ENCODE assay signal across 1 cellular context in genomic region chr9:37239921-37240320, GRCh38.
TF ChIP-seq lines count a peak whose summit lies in the region.

No MANE protein-coding gene starts in this region.

TF ChIP-seq in GM23338, 12 proteins besides CTCF, POLR2A, EP300 and RAD21:
- TF ChIP-seq, protein P1, sequence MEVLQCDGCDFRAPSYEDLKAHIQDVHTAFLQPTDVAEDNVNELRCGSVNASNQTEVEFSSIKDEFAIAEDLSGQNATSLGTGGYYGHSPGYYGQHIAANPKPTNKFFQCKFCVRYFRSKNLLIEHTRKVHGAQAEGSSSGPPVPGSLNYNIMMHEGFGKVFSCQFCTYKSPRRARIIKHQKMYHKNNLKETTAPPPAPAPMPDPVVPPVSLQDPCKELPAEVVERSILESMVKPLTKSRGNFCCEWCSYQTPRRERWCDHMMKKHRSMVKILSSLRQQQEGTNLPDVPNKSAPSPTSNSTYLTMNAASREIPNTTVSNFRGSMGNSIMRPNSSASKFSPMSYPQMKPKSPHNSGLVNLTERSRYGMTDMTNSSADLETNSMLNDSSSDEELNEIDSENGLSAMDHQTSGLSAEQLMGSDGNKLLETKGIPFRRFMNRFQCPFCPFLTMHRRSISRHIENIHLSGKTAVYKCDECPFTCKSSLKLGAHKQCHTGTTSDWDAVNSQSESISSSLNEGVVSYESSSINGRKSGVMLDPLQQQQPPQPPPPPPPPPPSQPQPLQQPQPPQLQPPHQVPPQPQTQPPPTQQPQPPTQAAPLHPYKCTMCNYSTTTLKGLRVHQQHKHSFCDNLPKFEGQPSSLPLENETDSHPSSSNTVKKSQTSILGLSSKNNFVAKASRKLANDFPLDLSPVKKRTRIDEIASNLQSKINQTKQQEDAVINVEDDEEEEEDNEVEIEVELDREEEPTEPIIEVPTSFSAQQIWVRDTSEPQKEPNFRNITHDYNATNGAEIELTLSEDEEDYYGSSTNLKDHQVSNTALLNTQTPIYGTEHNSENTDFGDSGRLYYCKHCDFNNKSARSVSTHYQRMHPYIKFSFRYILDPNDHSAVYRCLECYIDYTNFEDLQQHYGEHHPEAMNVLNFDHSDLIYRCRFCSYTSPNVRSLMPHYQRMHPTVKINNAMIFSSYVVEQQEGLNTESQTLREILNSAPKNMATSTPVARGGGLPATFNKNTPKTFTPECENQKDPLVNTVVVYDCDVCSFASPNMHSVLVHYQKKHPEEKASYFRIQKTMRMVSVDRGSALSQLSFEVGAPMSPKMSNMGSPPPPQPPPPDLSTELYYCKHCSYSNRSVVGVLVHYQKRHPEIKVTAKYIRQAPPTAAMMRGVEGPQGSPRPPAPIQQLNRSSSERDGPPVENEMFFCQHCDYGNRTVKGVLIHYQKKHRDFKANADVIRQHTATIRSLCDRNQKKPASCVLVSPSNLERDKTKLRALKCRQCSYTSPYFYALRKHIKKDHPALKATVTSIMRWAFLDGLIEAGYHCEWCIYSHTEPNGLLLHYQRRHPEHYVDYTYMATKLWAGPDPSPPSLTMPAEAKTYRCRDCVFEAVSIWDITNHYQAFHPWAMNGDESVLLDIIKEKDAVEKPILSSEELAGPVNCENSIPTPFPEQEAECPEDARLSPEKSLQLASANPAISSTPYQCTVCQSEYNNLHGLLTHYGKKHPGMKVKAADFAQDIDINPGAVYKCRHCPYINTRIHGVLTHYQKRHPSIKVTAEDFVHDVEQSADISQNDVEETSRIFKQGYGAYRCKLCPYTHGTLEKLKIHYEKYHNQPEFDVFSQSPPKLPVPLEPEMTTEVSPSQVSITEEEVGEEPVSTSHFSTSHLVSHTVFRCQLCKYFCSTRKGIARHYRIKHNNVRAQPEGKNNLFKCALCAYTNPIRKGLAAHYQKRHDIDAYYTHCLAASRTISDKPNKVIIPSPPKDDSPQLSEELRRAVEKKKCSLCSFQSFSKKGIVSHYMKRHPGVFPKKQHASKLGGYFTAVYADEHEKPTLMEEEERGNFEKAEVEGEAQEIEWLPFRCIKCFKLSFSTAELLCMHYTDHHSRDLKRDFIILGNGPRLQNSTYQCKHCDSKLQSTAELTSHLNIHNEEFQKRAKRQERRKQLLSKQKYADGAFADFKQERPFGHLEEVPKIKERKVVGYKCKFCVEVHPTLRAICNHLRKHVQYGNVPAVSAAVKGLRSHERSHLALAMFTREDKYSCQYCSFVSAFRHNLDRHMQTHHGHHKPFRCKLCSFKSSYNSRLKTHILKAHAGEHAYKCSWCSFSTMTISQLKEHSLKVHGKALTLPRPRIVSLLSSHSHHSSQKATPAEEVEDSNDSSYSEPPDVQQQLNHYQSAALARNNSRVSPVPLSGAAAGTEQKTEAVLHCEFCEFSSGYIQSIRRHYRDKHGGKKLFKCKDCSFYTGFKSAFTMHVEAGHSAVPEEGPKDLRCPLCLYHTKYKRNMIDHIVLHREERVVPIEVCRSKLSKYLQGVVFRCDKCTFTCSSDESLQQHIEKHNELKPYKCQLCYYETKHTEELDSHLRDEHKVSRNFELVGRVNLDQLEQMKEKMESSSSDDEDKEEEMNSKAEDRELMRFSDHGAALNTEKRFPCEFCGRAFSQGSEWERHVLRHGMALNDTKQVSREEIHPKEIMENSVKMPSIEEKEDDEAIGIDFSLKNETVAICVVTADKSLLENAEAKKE (CRISPR knock-in tag; IDR thresholded peaks at IDR 0.05), result no peak
- TF ChIP-seq EZH2 (IDR thresholded peaks at IDR 0.05; ENCODE audit: low read depth, unreplicated experiment) (no peak), ZNF331 (CRISPR knock-in tag; IDR thresholded peaks at IDR 0.05; ENCODE audit: low read depth) (no peak), POLR2AphosphoS5 (IDR thresholded peaks at IDR 0.05; ENCODE audit: low read depth) (no peak), CREB1 (CRISPR knock-in tag; IDR thresholded peaks at IDR 0.05; ENCODE audit: low read depth) (no peak), ETS1 (IDR thresholded peaks at IDR 0.05) (no peak), STAT1 (IDR thresholded peaks at IDR 0.05; ENCODE audit: unreplicated experiment) (no peak), EZH2phosphoT487 (IDR thresholded peaks at IDR 0.05; ENCODE audit: unreplicated experiment) (no peak), JUNB (IDR thresholded peaks at IDR 0.05; ENCODE audit: unreplicated experiment) (no peak), NANOG (IDR thresholded peaks at IDR 0.05; ENCODE audit: borderline replicate concordance) (no peak)
- TF ChIP-seq, protein P2, sequence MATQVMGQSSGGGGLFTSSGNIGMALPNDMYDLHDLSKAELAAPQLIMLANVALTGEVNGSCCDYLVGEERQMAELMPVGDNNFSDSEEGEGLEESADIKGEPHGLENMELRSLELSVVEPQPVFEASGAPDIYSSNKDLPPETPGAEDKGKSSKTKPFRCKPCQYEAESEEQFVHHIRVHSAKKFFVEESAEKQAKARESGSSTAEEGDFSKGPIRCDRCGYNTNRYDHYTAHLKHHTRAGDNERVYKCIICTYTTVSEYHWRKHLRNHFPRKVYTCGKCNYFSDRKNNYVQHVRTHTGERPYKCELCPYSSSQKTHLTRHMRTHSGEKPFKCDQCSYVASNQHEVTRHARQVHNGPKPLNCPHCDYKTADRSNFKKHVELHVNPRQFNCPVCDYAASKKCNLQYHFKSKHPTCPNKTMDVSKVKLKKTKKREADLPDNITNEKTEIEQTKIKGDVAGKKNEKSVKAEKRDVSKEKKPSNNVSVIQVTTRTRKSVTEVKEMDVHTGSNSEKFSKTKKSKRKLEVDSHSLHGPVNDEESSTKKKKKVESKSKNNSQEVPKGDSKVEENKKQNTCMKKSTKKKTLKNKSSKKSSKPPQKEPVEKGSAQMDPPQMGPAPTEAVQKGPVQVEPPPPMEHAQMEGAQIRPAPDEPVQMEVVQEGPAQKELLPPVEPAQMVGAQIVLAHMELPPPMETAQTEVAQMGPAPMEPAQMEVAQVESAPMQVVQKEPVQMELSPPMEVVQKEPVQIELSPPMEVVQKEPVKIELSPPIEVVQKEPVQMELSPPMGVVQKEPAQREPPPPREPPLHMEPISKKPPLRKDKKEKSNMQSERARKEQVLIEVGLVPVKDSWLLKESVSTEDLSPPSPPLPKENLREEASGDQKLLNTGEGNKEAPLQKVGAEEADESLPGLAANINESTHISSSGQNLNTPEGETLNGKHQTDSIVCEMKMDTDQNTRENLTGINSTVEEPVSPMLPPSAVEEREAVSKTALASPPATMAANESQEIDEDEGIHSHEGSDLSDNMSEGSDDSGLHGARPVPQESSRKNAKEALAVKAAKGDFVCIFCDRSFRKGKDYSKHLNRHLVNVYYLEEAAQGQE (IDR thresholded peaks at IDR 0.05; ENCODE audit: unreplicated experiment), result no peak
